In genomic region chr20:25220021-25220730, GRCh38 we compare ENCODE assay signal across 10 cellular contexts. TPM values are rescaled to one million over a fixed set of nuclear protein-coding genes. Genes with fewer than 3 reads are reported as not detected.
DNase-seq lines count a peak whose midpoint lies in the region; ATAC-seq and TF ChIP-seq lines count a peak whose summit lies in the region.
"Had no signal": no experiment of that assay in that cellular context is flagged by ENCODE, and none has a peak within 500 bp of the region (broad histone marks: within the 10 kb centered on the region; RNA-seq: fewer than 3 reads in every experiment).

No MANE protein-coding gene starts in this region.

- peak overlapping the region; percentile 61 for H3K27ac ChIP-seq in SJCRH30
- H3K27ac ChIP-seq in trophoblast cell (ENCODE audit: low read depth, low read length) = no peak overlapping the region
- no peak overlapping the region for H3K27ac ChIP-seq in stomach

- H4K12ac ChIP-seq in trophoblast cell (ENCODE audit: low read depth, low read length) = no peak overlapping the region

- H3K4me3 ChIP-seq in AG10803 (ENCODE audit: low read length) = no peak overlapping the region
- H3K4me3 ChIP-seq in SJCRH30 = no peak overlapping the region
- H3K4me3 ChIP-seq in trophoblast cell (ENCODE audit: low read depth, low read length) = no peak overlapping the region
- no peak overlapping the region for H3K4me3 ChIP-seq in stomach

- H2BK5ac ChIP-seq in trophoblast cell (ENCODE audit: low read depth, low read length, poor library complexity) = no peak overlapping the region

- DNase-seq in AG10803 (ENCODE audit: low read depth) (no peak), GM10248 (ENCODE audit: extremely low spot score) (no peak), SJCRH30 (peak; percentile 98), islet precursor cell (peak; percentile 55), trophoblast cell (no peak), SHP77 treated with DMSO at 0.1 percent for 48 hours (lab: John Stamatoyannopoulos, UW) (no peak), stomach (no peak)
- DNase-seq: effector CD8-positive, alpha-beta T cell had no signal

- no peak overlapping the region for H4K91ac ChIP-seq in trophoblast cell (ENCODE audit: low read depth, low read length)

- H3K4ac ChIP-seq in trophoblast cell (ENCODE audit: low read depth, low read length) = no peak overlapping the region

- intact Hi-C loops in stomach (cut with DNase I; ENCODE audit: low total_unique reads) = no loop called here

- WGBS in trophoblast cell (ENCODE audit: extremely low coverage, insufficient coverage, insufficient read length) = no CpG with 5 or more reads among the region's 16 CpGs
- WGBS in stomach, 5 donors = 80 to 85% (median 82%) methylated on average over 8 to 16 of the region's 16 CpGs

- H4K8ac ChIP-seq in trophoblast cell (ENCODE audit: low read depth, low read length) = no peak overlapping the region

- TF ChIP-seq POLR2A in stomach (IDR thresholded peaks at IDR 0.05) = no peak

- no peaks in the 10 kb centered on the region for H3K79me2 ChIP-seq in trophoblast cell (ENCODE audit: control insufficient read depth, insufficient read depth, low read length, poor library complexity)

- H3K36me3 ChIP-seq in SJCRH30 (peaks cover 14% of the 10 kb centered on the region; the same call in 1 of the 2 replicates), trophoblast cell (ENCODE audit: control insufficient read depth in 1 of 2, insufficient read depth in 2 of 2, low read length in 2 of 2) (peaks cover 17 to 31% of the 10 kb centered on the region in 2 experiments), stomach (peaks cover 32 to 91% (median 77%) of the 10 kb centered on the region in 4 donors)

- no peak overlapping the region for H3K23ac ChIP-seq in trophoblast cell (ENCODE audit: low read length)

- no peak overlapping the region for H2BK12ac ChIP-seq in trophoblast cell (ENCODE audit: low read length)

- CTCF ChIA-PET in GM10248 (lab: Yijun Ruan, JAX) = interaction anchor here (2.1 kb wide), 1 partner anchor 9 kb away, joined by 6 read pairs; no protein-coding TSS in a partner anchor

- no peak for ATAC-seq in GM21717 (IDR thresholded peaks at IDR 0.05; ENCODE audit: unreplicated experiment)
- ATAC-seq: Panc1 had no signal

- no peaks in the 10 kb centered on the region for H3K79me1 ChIP-seq in trophoblast cell (ENCODE audit: low read length)

- H3K9me3 ChIP-seq in SJCRH30 (replicated peaks) = no peaks in the 10 kb centered on the region
- H3K9me3 ChIP-seq in trophoblast cell (ENCODE audit: insufficient read depth, low read depth, low read length) = no peaks in the 10 kb centered on the region
- H3K9me3 ChIP-seq in stomach = no peaks in the 10 kb centered on the region

- H3K4me2 ChIP-seq in trophoblast cell (ENCODE audit: low read length) = no peak overlapping the region

- no peak overlapping the region for H3K9ac ChIP-seq in trophoblast cell (ENCODE audit: low read length)

- no peak overlapping the region for H2BK120ac ChIP-seq in trophoblast cell (ENCODE audit: insufficient read depth, low read length, poor library complexity)

- H2AK5ac ChIP-seq in trophoblast cell (ENCODE audit: low read length) = no peak overlapping the region

- no peak overlapping the region for H3K18ac ChIP-seq in trophoblast cell (ENCODE audit: low read length)

- H3K27me3 ChIP-seq in SJCRH30 (no peaks in the 10 kb centered on the region), trophoblast cell (ENCODE audit: insufficient read depth, low read length) (no peaks in the 10 kb centered on the region), stomach (no peaks in the 10 kb centered on the region)

- POLR2A ChIA-PET in GM10248 (lab: Yijun Ruan, JAX) = no interaction called here

- peaks cover 42% of the 10 kb centered on the region for H3K4me1 ChIP-seq in SJCRH30
- H3K4me1 ChIP-seq in trophoblast cell (ENCODE audit: control insufficient read depth in 1 of 2, insufficient read depth in 2 of 2, low read length in 2 of 2) = no peaks in the 10 kb centered on the region
- H3K4me1 ChIP-seq in stomach = peaks cover 0 to 13% (median 6%) of the 10 kb centered on the region in 4 donors

- no peak overlapping the region for H3K14ac ChIP-seq in trophoblast cell (ENCODE audit: low read length)

- no peak overlapping the region for H2AFZ ChIP-seq in trophoblast cell (ENCODE audit: insufficient read depth, low read length, poor library complexity)

- TF ChIP-seq CTCF in AG10803 (conservative IDR thresholded peaks at IDR 0.05; ENCODE audit: low read length) (peak; percentile 26; the same call in 1 of the 2 replicates), GM10248 (IDR thresholded peaks at IDR 0.05; ENCODE audit: control extremely low read depth, extremely low read depth, low read depth, missing control alignments) (peak; percentile 25), stomach (IDR thresholded peaks at IDR 0.05) (peak in 1 of 7 experiments; percentile 11)

- no peak for TF ChIP-seq EP300 in stomach (IDR thresholded peaks at IDR 0.05)

RNA-seq across cellular contexts. Expression of gene ENTPD6, which starts 24.7 kb away (rescaled TPM):
- total RNA-seq in SJCRH30 (2014; rRNA removed; shearing (Covaris generic)) = 53.5 and 53.6 TPM in 2 replicates
- 20.3 and 20.9 TPM in 2 replicates for polyA plus RNA-seq in trophoblast cell (2013)
- 100 to 1,000 TPM in 3 of 5 donors, 10 to 100 TPM in 2; 44.2 to 110 (median 104) TPM for total RNA-seq in stomach
- polyA plus RNA-seq in stomach = 10 to 100 TPM; 38.5 to 56.6 (median 40.7) TPM

RNA-seq across cellular contexts. Expression of gene PYGB, which starts 27.7 kb away (rescaled TPM):
- total RNA-seq in SJCRH30 (2014; rRNA removed; shearing (Covaris generic)) = 39.1 and 42.3 TPM in 2 replicates
- polyA plus RNA-seq in trophoblast cell (2013) = 21.3 and 22.0 TPM in 2 replicates
- 100 to 1,000 TPM in 2 of 5 donors, 10 to 100 TPM in 3; 34.4 to 116 (median 78.8) TPM for total RNA-seq in stomach
- polyA plus RNA-seq in stomach = 10 to 100 TPM; 23.1 to 34.0 (median 28.8) TPM

Comparison
In these comparisons a context has a peak if more than half of its experiments do, and no peak if none do; other contexts are left out.
1. DNase-seq: peak in SJCRH30 (2 of 2) and islet precursor cell (single experiment); none in AG10803 (single experiment), GM10248 (single experiment), trophoblast cell (0 of 2), SHP77 treated with DMSO at 0.1 percent for 48 hours (single experiment) and stomach (single experiment).